8 cellular contexts compared by ENCODE assay signal in the genomic region with DNA sequence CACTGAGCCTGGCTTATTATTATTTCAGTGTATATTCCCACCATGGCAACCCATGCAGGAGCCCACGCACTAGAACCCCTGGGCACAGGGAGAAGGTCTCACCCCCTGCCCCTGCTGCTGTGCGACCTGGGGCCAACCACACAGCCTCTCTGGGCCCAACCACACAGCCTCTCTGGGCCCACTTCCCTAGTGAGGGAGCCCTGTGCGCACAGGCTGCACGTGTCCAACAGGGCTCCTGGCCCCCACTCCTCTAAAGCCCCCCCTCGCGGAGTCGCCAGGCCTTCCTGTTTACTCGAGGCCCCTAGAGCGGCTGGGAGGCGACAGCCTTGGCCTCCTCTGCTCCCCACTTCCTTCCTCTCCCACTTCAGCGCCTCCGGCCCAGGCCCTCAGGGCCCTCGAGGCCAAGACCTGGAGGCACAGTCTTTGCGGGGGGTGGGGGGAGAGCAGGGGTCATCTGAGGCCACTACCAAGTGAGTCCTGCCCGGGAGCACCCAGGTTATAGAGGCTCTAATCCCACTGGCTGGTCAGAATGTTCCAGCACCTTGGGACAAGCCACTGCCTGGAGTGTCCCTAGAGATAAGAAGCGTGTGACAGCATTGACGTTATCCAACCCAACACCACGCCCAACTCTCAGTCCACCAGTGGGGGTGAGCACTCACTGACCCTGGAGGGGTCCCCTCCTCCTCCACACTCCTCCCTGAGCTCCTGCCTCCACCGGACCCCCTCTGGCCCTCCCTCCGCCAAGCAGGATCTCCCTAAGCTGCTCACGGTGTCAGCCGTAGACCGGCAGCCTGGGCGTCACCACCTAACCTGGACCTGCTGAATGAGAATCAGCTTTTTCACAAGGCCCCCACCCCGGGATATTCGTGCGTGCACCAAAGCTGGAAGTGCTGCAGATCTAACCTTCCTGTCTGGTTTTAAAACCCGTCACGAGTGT.
A peak's percentile ranks its signal among the peaks of the same experiment; 100 is the strongest.
DNase-seq lines count a peak whose midpoint lies in the region; ATAC-seq lines count a peak whose summit lies in the region.

No MANE protein-coding gene starts in this region.

- H3K27ac Mint-ChIP-seq in stimulated activated effector memory CD8-positive, alpha-beta T cell treated with anti-CD3 and anti-CD28 coated beads, Interleukin-12 subunit alpha, Interleukin-12 subunit beta, amount 100 ng/mL, for 72 hours: peak overlapping the region; percentile 97

- DNase-seq in NOMO-1 (lab: John Stamatoyannopoulos, UW; ENCODE audit: unreplicated experiment in 2 of 2) (peak; percentile 79 to 94), activated gamma-delta T cell (lab: John Stamatoyannopoulos, UW) (peak; percentile 49), left kidney (ENCODE audit: low read depth, low spot score) (peak; percentile 71), NCI-H526 treated with DMSO at 0.1 percent for 48 hours (lab: John Stamatoyannopoulos, UW) (no peak)
- peak; percentile 25 to 74 for DNase-seq in stimulated activated effector memory CD8-positive, alpha-beta T cell treated with anti-CD3 and anti-CD28 coated beads, Interleukin-12 subunit alpha, Interleukin-12 subunit beta, amount 100 ng/mL, for 72 hours (ENCODE audit: low spot score in 2 of 2)

- H3K36me3 Mint-ChIP-seq in stimulated activated effector memory CD8-positive, alpha-beta T cell treated with anti-CD3 and anti-CD28 coated beads, Interleukin-12 subunit alpha, Interleukin-12 subunit beta, amount 100 ng/mL, for 72 hours: no peaks in the 10 kb centered on the region

- H3K4me1 Mint-ChIP-seq in stimulated activated effector memory CD8-positive, alpha-beta T cell treated with anti-CD3 and anti-CD28 coated beads, Interleukin-12 subunit alpha, Interleukin-12 subunit beta, amount 100 ng/mL, for 72 hours: peaks cover 55% of the 10 kb centered on the region

- no peaks in the 10 kb centered on the region for H3K9me3 Mint-ChIP-seq in stimulated activated effector memory CD8-positive, alpha-beta T cell treated with anti-CD3 and anti-CD28 coated beads, Interleukin-12 subunit alpha, Interleukin-12 subunit beta, amount 100 ng/mL, for 72 hours

- peak; percentile 57 for ATAC-seq in stimulated activated effector memory CD8-positive, alpha-beta T cell treated with anti-CD3 and anti-CD28 coated beads, Interleukin-12 subunit alpha, Interleukin-12 subunit beta, amount 100 ng/mL, for 72 hours
- ATAC-seq in GM19397 (IDR thresholded peaks at IDR 0.05; ENCODE audit: unreplicated experiment): no peak
- no peak for ATAC-seq in GM21786 (IDR thresholded peaks at IDR 0.05; ENCODE audit: unreplicated experiment)
- no peak for ATAC-seq in HG02610 (IDR thresholded peaks at IDR 0.05; ENCODE audit: unreplicated experiment)

- H3K4me3 Mint-ChIP-seq in stimulated activated effector memory CD8-positive, alpha-beta T cell treated with anti-CD3 and anti-CD28 coated beads, Interleukin-12 subunit alpha, Interleukin-12 subunit beta, amount 100 ng/mL, for 72 hours: peak overlapping the region; percentile 38
